Comparison of ENCODE assay signal across 17 cellular contexts in genomic region chr3:123157598-123158287, GRCh38. TPM values are rescaled to one million over a fixed set of nuclear protein-coding genes. Genes with fewer than 3 reads are reported as not detected.
DNase-seq lines count a peak whose midpoint lies in the region; ATAC-seq lines count a peak whose summit lies in the region.
"Had no signal": no experiment of that assay in that cellular context is flagged by ENCODE, and none has a peak within 500 bp of the region (broad histone marks: within the 10 kb centered on the region; RNA-seq: fewer than 3 reads in every experiment).

No MANE protein-coding gene starts in this region.

- H3K9me3 Mint-ChIP-seq in stimulated activated naive B cell treated with anti-CD40 and anti-IgM and Interleukin-4, amounts not matched to agents 10 μg/mL and 1 μg/mL and 100 μg/mL, for 72 hours, result no peaks in the 10 kb centered on the region

- no peaks in the 10 kb centered on the region for H3K27me3 Mint-ChIP-seq in stimulated activated naive B cell treated with anti-CD40 and anti-IgM and Interleukin-4, amounts not matched to agents 10 μg/mL and 1 μg/mL and 100 μg/mL, for 72 hours
- H3K27me3 Mint-ChIP-seq: activated naive CD8-positive, alpha-beta T cell had no signal

- H3K36me3 Mint-ChIP-seq in stimulated activated naive B cell treated with anti-CD40 and anti-IgM and Interleukin-4, amounts not matched to agents 10 μg/mL and 1 μg/mL and 100 μg/mL, for 72 hours, result peaks cover 60 to 75% of the 10 kb centered on the region in 2 donors

- peak; percentile 21 for DNase-seq in activated CD8-positive, alpha-beta memory T cell treated with anti-CD3 and anti-CD28 coated beads for 24 hours
- no peak for DNase-seq in activated CD8-positive, alpha-beta memory T cell treated with anti-CD3 and anti-CD28 coated beads, Interleukin-2, amount 50 U/mL, for 4 hours
- DNase-seq in NCI-H69 (lab: John Stamatoyannopoulos, UW) (peak; percentile 34), left cardiac atrium (no peak), ureter (ENCODE audit: low spot score) (no peak)
- DNase-seq in stimulated activated naive B cell treated with anti-CD40 and anti-IgM and Interleukin-4, amounts not matched to agents 10 μg/mL and 1 μg/mL and 100 μg/mL, for 72 hours, result no peak
- DNase-seq: effector CD8-positive, alpha-beta T cell; GDM1; HCEC 1CT; NCI-H1048; NCI-H446; SHP77 treated with DMSO at 0.1 percent for 48 hours; stimulated activated CD4-positive, alpha-beta T cell treated with anti-CD3 and anti-CD28 coated beads, Interleukin-4, amount 100 ng/mL, for 1 hour; upper lobe of right lung had no signal

- H3K4me3 Mint-ChIP-seq in stimulated activated naive B cell treated with anti-CD40 and anti-IgM and Interleukin-4, amounts not matched to agents 10 μg/mL and 1 μg/mL and 100 μg/mL, for 72 hours, result no peak overlapping the region
- H3K4me3 Mint-ChIP-seq: activated naive CD8-positive, alpha-beta T cell had no signal

- intact Hi-C loops in left cardiac atrium (cut with DNase I), result no loop called here

- ATAC-seq in left cardiac atrium (peak; percentile 35 to 65), HG03571 (IDR thresholded peaks at IDR 0.05; ENCODE audit: unreplicated experiment) (no peak), HG03097 (IDR thresholded peaks at IDR 0.05; ENCODE audit: low FRiP score, unreplicated experiment) (no peak)
- ATAC-seq in stimulated activated naive B cell treated with anti-CD40 and anti-IgM and Interleukin-4, amounts not matched to agents 10 μg/mL and 1 μg/mL and 100 μg/mL, for 72 hours (replicated peaks), result no peak
- ATAC-seq: upper lobe of right lung had no signal

- peak overlapping the region; percentile 73 for H3K27ac Mint-ChIP-seq in stimulated activated naive B cell treated with anti-CD40 and anti-IgM and Interleukin-4, amounts not matched to agents 10 μg/mL and 1 μg/mL and 100 μg/mL, for 72 hours
- H3K27ac Mint-ChIP-seq: activated naive CD8-positive, alpha-beta T cell had no signal

- H3K4me1 Mint-ChIP-seq in stimulated activated naive B cell treated with anti-CD40 and anti-IgM and Interleukin-4, amounts not matched to agents 10 μg/mL and 1 μg/mL and 100 μg/mL, for 72 hours, result peaks cover 6 to 27% of the 10 kb centered on the region in 2 donors

RNA-seq across cellular contexts. Expression of gene SEC22A, which starts 44.0 kb away (rescaled TPM):
- total RNA-seq in left cardiac atrium, result 10 to 100 TPM in 1 of 2 donors, 1 to 10 TPM in 1; 9.2 to 11.2 TPM
- total RNA-seq in ureter, result 15.2 TPM

Comparison
In these comparisons a context has a peak if more than half of its experiments do, and no peak if none do; other contexts are left out.
1. DNase-seq: peak in activated CD8-positive, alpha-beta memory T cell treated with anti-CD3 and anti-CD28 coated beads for 24 hours (single experiment) and NCI-H69 (single experiment); none in activated CD8-positive, alpha-beta memory T cell treated with anti-CD3 and anti-CD28 coated beads, Interleukin-2, amount 50 U/mL, for 4 hours (single experiment), left cardiac atrium (single experiment), stimulated activated naive B cell treated with anti-CD40 and anti-IgM and Interleukin-4, amounts not matched to agents 10 μg/mL and 1 μg/mL and 100 μg/mL, for 72 hours (single experiment) and ureter (single experiment).
2. ATAC-seq: peak in left cardiac atrium (2 of 2); none in stimulated activated naive B cell treated with anti-CD40 and anti-IgM and Interleukin-4, amounts not matched to agents 10 μg/mL and 1 μg/mL and 100 μg/mL, for 72 hours (0 of 2), HG03571 (single experiment) and HG03097 (single experiment).